In genomic region chr15:94607176-94607654, GRCh38 we compare ENCODE assay signal across 12 cellular contexts.
DNase-seq lines count a peak whose midpoint lies in the region; ATAC-seq and TF ChIP-seq lines count a peak whose summit lies in the region.
"Had no signal": no experiment of that assay in that cellular context is flagged by ENCODE, and none has a peak within 500 bp of the region (broad histone marks: within the 10 kb centered on the region; RNA-seq: fewer than 3 reads in every experiment).

No MANE protein-coding gene starts in this region.

- no peaks in the 10 kb centered on the region for H3K36me3 ChIP-seq in BLaER1 treated with 17β-estradiol and CSF1 and Interleukin-3, amounts not matched to agents 10 nM and 100 nM

- TF ChIP-seq CTCF in endothelial cell (IDR thresholded peaks at IDR 0.05; ENCODE audit: unreplicated experiment) (no peak), GM13977 (IDR thresholded peaks at IDR 0.05; ENCODE audit: extremely low read depth, insufficient read depth, missing control alignments) (no peak)

- H3K27me3 Mint-ChIP-seq in endothelial cell (ENCODE audit: unreplicated experiment), result peaks cover 3% of the 10 kb centered on the region

- DNase-seq in Kasumi-1 (lab: John Stamatoyannopoulos, UW) (peak; percentile 97), endothelial cell (ENCODE audit: low spot score) (peak; percentile 65), lung microvascular endothelial cell (ENCODE audit: low read depth in 2 of 2) (peak; percentile 98 to 99), NCI-H1417 treated with DMSO at 0.1 percent for 48 hours (lab: John Stamatoyannopoulos, UW) (no peak), GM13977 (ENCODE audit: low spot score) (no peak)
- no peak for DNase-seq in effector CD8-positive, alpha-beta T cell (lab: John Stamatoyannopoulos, UW)
- DNase-seq: activated CD4-positive, alpha-beta T cell treated with anti-CD3 and anti-CD28 coated beads for 36 hours; NCI-H524 had no signal

- no peaks in the 10 kb centered on the region for H3K9me3 Mint-ChIP-seq in endothelial cell (ENCODE audit: unreplicated experiment)

- no peak overlapping the region; a peak in 2 of 20 replicates for H3K4me3 ChIP-seq in BLaER1 treated with 17β-estradiol and CSF1 and Interleukin-3, amounts not matched to agents 10 nM and 100 nM
- H3K4me3 ChIP-seq: coronary artery had no signal

- H3K27ac Mint-ChIP-seq in endothelial cell (ENCODE audit: unreplicated experiment), result peak overlapping the region; percentile 99
- H3K27ac Mint-ChIP-seq: activated CD4-positive, alpha-beta T cell treated with anti-CD3 and anti-CD28 coated beads for 36 hours; activated naive CD8-positive, alpha-beta T cell had no signal

- no peak for ATAC-seq in GM21576 (IDR thresholded peaks at IDR 0.05; ENCODE audit: unreplicated experiment)
- ATAC-seq: activated CD4-positive, alpha-beta T cell treated with anti-CD3 and anti-CD28 coated beads for 36 hours had no signal

- H3K27me3 ChIP-seq in BLaER1 treated with 17β-estradiol and CSF1 and Interleukin-3, amounts not matched to agents 10 nM and 100 nM, result peaks cover 0 to 95% (median 17%) of the 10 kb centered on the region in 11 experiments; a peak in 14 of 22 replicates

- H3K36me3 Mint-ChIP-seq in endothelial cell (ENCODE audit: low read depth, unreplicated experiment), result no peaks in the 10 kb centered on the region

- peak overlapping the region in 2 of 11 experiments; percentile 35 to 48; a peak in 4 of 22 replicates for H3K9ac ChIP-seq in BLaER1 treated with 17β-estradiol and CSF1 and Interleukin-3, amounts not matched to agents 10 nM and 100 nM

- in situ Hi-C loops in GM13977 (cut with MboI; ENCODE audit: low pct_unique_long_range_greater_than_20kb, low sequenced_read_pairs, unreplicated experiment), result no loop called here

- peak overlapping the region in 9 of 11 experiments; percentile 3 to 74 (median 37); a peak in 12 of 22 replicates for H3K27ac ChIP-seq in BLaER1 treated with 17β-estradiol and CSF1 and Interleukin-3, amounts not matched to agents 10 nM and 100 nM

- peaks cover 34 to 46% (median 40%) of the 10 kb centered on the region in 10 experiments for H3K4me1 ChIP-seq in BLaER1 treated with 17β-estradiol and CSF1 and Interleukin-3, amounts not matched to agents 10 nM and 100 nM

- no peaks in the 10 kb centered on the region; a peak in 1 of 22 replicates for H4K20me1 ChIP-seq in BLaER1 treated with 17β-estradiol and CSF1 and Interleukin-3, amounts not matched to agents 10 nM and 100 nM

- H3K4me1 Mint-ChIP-seq in endothelial cell (ENCODE audit: unreplicated experiment), result peaks cover 36% of the 10 kb centered on the region

- H3K4me2 ChIP-seq in BLaER1 treated with 17β-estradiol and CSF1 and Interleukin-3, amounts not matched to agents 10 nM and 100 nM, result peak overlapping the region; percentile 48 to 84 (median 78)

- H3K4me3 Mint-ChIP-seq in endothelial cell (ENCODE audit: unreplicated experiment), result no peak overlapping the region
- H3K4me3 Mint-ChIP-seq: activated CD4-positive, alpha-beta T cell treated with anti-CD3 and anti-CD28 coated beads for 36 hours; activated naive CD8-positive, alpha-beta T cell had no signal

- H3K9me3 ChIP-seq in BLaER1 treated with 17β-estradiol and CSF1 and Interleukin-3, amounts not matched to agents 10 nM and 100 nM (replicated peaks in 1 of 11), result no peaks in the 10 kb centered on the region

Comparison
In these comparisons a context has a peak if more than half of its experiments do, and no peak if none do; other contexts are left out.
1. DNase-seq: peak in Kasumi-1 (2 of 2), endothelial cell (single experiment) and lung microvascular endothelial cell (2 of 2); none in NCI-H1417 treated with DMSO at 0.1 percent for 48 hours (single experiment), GM13977 (single experiment) and effector CD8-positive, alpha-beta T cell (single experiment).